ENCODE assay signal across 8 cellular contexts in the genomic region with DNA sequence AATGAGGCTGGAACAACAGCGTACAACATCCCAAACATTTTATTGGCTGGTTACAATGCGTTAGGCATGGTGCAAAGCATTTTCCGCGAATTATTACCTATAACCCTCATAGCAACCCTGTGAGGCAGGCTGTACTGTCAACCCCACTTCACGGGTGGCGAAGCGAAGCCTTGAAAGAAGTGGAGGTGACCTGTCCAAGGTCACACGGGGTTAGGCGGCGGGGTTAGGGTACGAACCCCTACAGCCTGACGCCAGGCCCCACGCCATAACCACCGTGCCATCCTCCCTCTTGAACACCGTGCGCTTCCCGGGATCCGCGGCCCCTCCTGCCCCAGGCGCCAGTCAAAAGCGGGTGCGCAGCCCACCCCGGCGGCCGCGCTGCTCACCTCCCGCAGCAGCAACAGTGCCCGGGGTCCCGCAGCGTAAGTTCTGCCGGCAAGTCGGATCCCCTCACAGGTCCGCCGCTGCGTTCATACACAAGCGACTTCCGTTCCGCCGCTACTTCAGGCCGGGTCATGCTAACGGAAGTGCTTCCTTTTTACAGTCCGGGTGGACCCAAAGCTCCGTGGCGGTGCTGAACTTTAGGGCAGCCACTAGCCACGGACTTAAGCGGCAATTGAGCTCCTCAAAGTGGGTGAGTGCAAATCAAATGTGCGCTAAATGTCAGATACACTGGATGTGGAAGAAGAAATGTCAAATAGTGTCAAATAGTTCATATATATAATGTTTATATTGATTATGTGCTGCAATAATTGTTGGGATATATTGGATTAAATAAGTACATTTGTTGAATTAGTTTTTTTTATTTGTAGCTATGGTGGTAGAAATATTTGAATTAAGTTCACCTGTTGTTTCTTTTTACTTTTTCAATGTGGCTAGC. TPM values are rescaled to one million over a fixed set of nuclear protein-coding genes. Genes with fewer than 3 reads are reported as not detected.
DNase-seq lines count a peak whose midpoint lies in the region; ATAC-seq and TF ChIP-seq lines count a peak whose summit lies in the region.

A gene with protein sequence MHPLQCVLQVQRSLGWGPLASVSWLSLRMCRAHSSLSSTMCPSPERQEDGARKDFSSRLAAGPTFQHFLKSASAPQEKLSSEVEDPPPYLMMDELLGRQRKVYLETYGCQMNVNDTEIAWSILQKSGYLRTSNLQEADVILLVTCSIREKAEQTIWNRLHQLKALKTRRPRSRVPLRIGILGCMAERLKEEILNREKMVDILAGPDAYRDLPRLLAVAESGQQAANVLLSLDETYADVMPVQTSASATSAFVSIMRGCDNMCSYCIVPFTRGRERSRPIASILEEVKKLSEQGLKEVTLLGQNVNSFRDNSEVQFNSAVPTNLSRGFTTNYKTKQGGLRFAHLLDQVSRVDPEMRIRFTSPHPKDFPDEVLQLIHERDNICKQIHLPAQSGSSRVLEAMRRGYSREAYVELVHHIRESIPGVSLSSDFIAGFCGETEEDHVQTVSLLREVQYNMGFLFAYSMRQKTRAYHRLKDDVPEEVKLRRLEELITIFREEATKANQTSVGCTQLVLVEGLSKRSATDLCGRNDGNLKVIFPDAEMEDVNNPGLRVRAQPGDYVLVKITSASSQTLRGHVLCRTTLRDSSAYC (minus strand): TSS at position 478 of the 880 bp plus-strand sequence. CDS start 4,455 bp downstream, outside the sequence.

- WGBS in spleen, 5 donors: 0% methylated on average over 30 to 47 of the region's 47 CpGs

- ATAC-seq in GM18861 (IDR thresholded peaks at IDR 0.05; ENCODE audit: unreplicated experiment) (peak; percentile 57), HG03175 (IDR thresholded peaks at IDR 0.05; ENCODE audit: unreplicated experiment) (peak; percentile 85)

- peak in 2 of 11 experiments; percentile 8 to 19 for TF ChIP-seq CTCF in spleen (IDR thresholded peaks at IDR 0.05 in 8 of 11, conservative IDR thresholded peaks at IDR 0.05 in 3 of 11)

- H3K27me3 ChIP-seq in spleen (replicated peaks in 1 of 7): no peaks in the 10 kb centered on the region

- no peaks in the 10 kb centered on the region for H3K9me3 ChIP-seq in spleen

- peaks cover 16 to 64% (median 43%) of the 10 kb centered on the region in 6 donors for H3K4me1 ChIP-seq in spleen

- DNase-seq in A172 (ENCODE audit: low spot score) (peak; percentile 84), NCI-H345 (lab: John Stamatoyannopoulos, UW) (peak; percentile 96), caudate nucleus (lab: John Stamatoyannopoulos, UW) (peak in 60 of 61 donors; percentile 13 to 90 (median 74)), iris pigment epithelial cell (ENCODE audit: low read depth) (peak; percentile 92), spleen (peak; percentile 95)
- peak; percentile 58 to 73 (median 68) for DNase-seq in activated CD4-positive, CD25-positive, alpha-beta regulatory T cell (lab: John Stamatoyannopoulos, UW)

- no peak for TF ChIP-seq POLR2A in spleen (IDR thresholded peaks at IDR 0.05)

- peak within 1 kb of the TSS; percentile 79 to 99 (median 96) for H3K4me3 ChIP-seq in spleen

- H3K36me3 ChIP-seq in spleen: peaks cover 0 to 19% (median 3%) of the 10 kb centered on the region in 6 donors

- H3K27ac ChIP-seq in caudate nucleus (ENCODE audit: low read depth, low read length): no peak within 1 kb of the TSS
- H3K27ac ChIP-seq in spleen: peak within 1 kb of the TSS; percentile 6 to 86 (median 72)

- intact Hi-C loops in spleen (cut with DNase I; ENCODE audit: low total_unique reads): no loop called here

RNA-seq across cellular contexts. Expression of the gene that starts here (rescaled TPM):
- 54.3 and 94.3 TPM in 2 replicates for total RNA-seq in A172 (2014; rRNA removed; shearing (Covaris generic))
- total RNA-seq in spleen: 10 to 100 TPM; 21.3 to 34.6 (median 33.2) TPM
- polyA plus RNA-seq in spleen: 10 to 100 TPM; 35.6 to 93.0 (median 60.9) TPM
